37 cellular contexts compared by ENCODE assay signal in genomic region chr20:61551401-61551800, GRCh38.
"Had no signal": no experiment of that assay in that cellular context is flagged by ENCODE, and none has a peak within 500 bp of the region (broad histone marks: within the 10 kb centered on the region; RNA-seq: fewer than 3 reads in every experiment).

No MANE protein-coding gene starts in this region.

- H3K27ac ChIP-seq: adrenal gland, body of pancreas, brain microvascular endothelial cell, breast epithelium, WERI-Rb-1 had no signal

- H3K9me3 ChIP-seq: adrenal gland had no signal

- DNase-seq: activated CD4-positive, alpha-beta memory T cell treated with anti-CD3 and anti-CD28 coated beads for 36 hours; activated CD4-positive, alpha-beta T cell treated with anti-CD3 and anti-CD28 coated beads for 1 hour; activated CD4-positive, alpha-beta T cell treated with anti-CD3 and anti-CD28 coated beads for 36 hours; activated CD4-positive, alpha-beta T cell treated with anti-CD3 and anti-CD28 coated beads for 48 hours; activated CD4-positive, alpha-beta T cell treated with anti-CD3 and anti-CD28 coated beads, Interleukin-2, amount 10 ng/mL, durations not matched to agents 7 days and 5 days; activated CD4-positive, CD25-positive, alpha-beta regulatory T cell; activated CD8-positive, alpha-beta memory T cell treated with anti-CD3 and anti-CD28 coated beads, Interleukin-2, amount 50 U/mL, for 4 hours; activated CD8-positive, alpha-beta T cell treated with anti-CD3 and anti-CD28 coated beads for 36 hours; activated effector memory CD4-positive, alpha-beta T cell treated with anti-CD3 and anti-CD28 coated beads, Interleukin-2, amount 50 U/mL, for 16 hours; activated gamma-delta T cell treated with Interleukin-2 at 50 U/mL for 16 hours; activated naive CD4-positive, alpha-beta T cell; activated naive CD4-positive, alpha-beta T cell treated with anti-CD3 and anti-CD28 coated beads for 36 hours; activated naive CD4-positive, alpha-beta T cell treated with anti-CD3 and anti-CD28 coated beads, Interleukin-2, amount 50 U/mL, for 16 hours; activated naive CD8-positive, alpha-beta T cell treated with anti-CD3 and anti-CD28 coated beads for 36 hours; activated T-cell treated with anti-CD3 and anti-CD28 coated beads for 4 hours; activated T-cell treated with anti-CD3 and anti-CD28 coated beads, Interleukin-2, amount 50 U/mL, for 1 hour; activated T-cell treated with anti-CD3 and anti-CD28 coated beads, Interleukin-2, amount 50 U/mL, for 4 hours; activated T-cell treated with anti-CD3 and anti-CD28 coated beads, Interleukin-2, amount 50 U/mL, for 72 hours; adrenal gland; amniotic stem cell; aorta; body of pancreas; brain microvascular endothelial cell; central memory CD4-positive, alpha-beta T cell; T-helper 1 cell; T-helper 2 cell; T-helper 9 cell; WERI-Rb-1 had no signal

- H3K9me3 Mint-ChIP-seq: activated naive CD8-positive, alpha-beta T cell treated with anti-CD3 and anti-CD28 coated beads for 36 hours had no signal

- H3K4me3 ChIP-seq: adrenal gland, body of pancreas, breast epithelium had no signal

- H3K36me3 Mint-ChIP-seq: activated CD4-positive, alpha-beta memory T cell treated with anti-CD3 and anti-CD28 coated beads for 36 hours; activated naive CD8-positive, alpha-beta T cell treated with anti-CD3 and anti-CD28 coated beads for 36 hours had no signal

- H3K4me1 ChIP-seq: adrenal gland, body of pancreas, breast epithelium had no signal

- FAIRE-seq: astrocyte had no signal

- H3K36me3 ChIP-seq: adrenal gland, brain microvascular endothelial cell, breast epithelium, WERI-Rb-1 had no signal

- H3K27ac Mint-ChIP-seq: activated CD4-positive, alpha-beta memory T cell treated with anti-CD3 and anti-CD28 coated beads for 36 hours; activated CD4-positive, alpha-beta T cell treated with anti-CD3 and anti-CD28 coated beads for 36 hours; activated CD4-positive, alpha-beta T cell treated with anti-CD3 and anti-CD28 coated beads, Interleukin-2, amount 10 ng/mL, durations not matched to agents 7 days and 5 days; activated CD8-positive, alpha-beta T cell treated with anti-CD3 and anti-CD28 coated beads for 36 hours; activated naive CD4-positive, alpha-beta T cell treated with anti-CD3 and anti-CD28 coated beads for 36 hours; activated naive CD4-positive, alpha-beta T cell treated with anti-CD3 and anti-CD28 coated beads, Interleukin-2, amount 50 U/mL, for 72 hours; activated naive CD8-positive, alpha-beta T cell treated with anti-CD3 and anti-CD28 coated beads for 36 hours; activated T-cell treated with anti-CD3 and anti-CD28 coated beads, Interleukin-2, amount 50 U/mL, for 72 hours; activated T-helper 1 cell treated with anti-CD3 and anti-CD28 coated beads, Interleukin-12 subunit alpha, Interleukin-12 subunit beta, Interleukin-2, Interleukin-4 antibody, amounts not matched to agents 30 ng/mL and 10 ng/mL and 1 ng/mL, durations not matched to agents 14 hours and 24 hours and 36 hours; activated T-helper 17 cell treated with anti-CD3 and anti-CD28 coated beads, Interleukin-2, amount 50 U/mL, for 72 hours; T-helper 1 cell treated with Interleukin-12 subunit alpha and Interleukin-12 subunit beta and Interleukin-4 antibody, amounts not matched to agents 30 μg/mL and 1 μg/mL, for 36 hours; T-helper 2 cell treated with Interferon-gamma antibody and Interleukin-4, amounts not matched to agents 5 μg/mL and 100 μg/mL, for 36 hours; WTC11 had no signal

- H3K4me1 Mint-ChIP-seq: activated CD4-positive, alpha-beta T cell treated with anti-CD3 and anti-CD28 coated beads for 36 hours; activated CD4-positive, alpha-beta T cell treated with anti-CD3 and anti-CD28 coated beads, Interleukin-2, amount 10 ng/mL, durations not matched to agents 7 days and 5 days; activated naive CD8-positive, alpha-beta T cell treated with anti-CD3 and anti-CD28 coated beads for 36 hours; activated T-helper 17 cell treated with anti-CD3 and anti-CD28 coated beads, Interleukin-2, amount 50 U/mL, for 72 hours; WTC11 had no signal

- H3K27me3 Mint-ChIP-seq: activated CD4-positive, alpha-beta T cell treated with anti-CD3 and anti-CD28 coated beads, Interleukin-2, amount 10 ng/mL, durations not matched to agents 7 days and 5 days; activated CD8-positive, alpha-beta T cell treated with anti-CD3 and anti-CD28 coated beads for 36 hours had no signal

- H3K4me3 Mint-ChIP-seq: activated CD4-positive, alpha-beta memory T cell treated with anti-CD3 and anti-CD28 coated beads for 36 hours; activated CD4-positive, alpha-beta T cell treated with anti-CD3 and anti-CD28 coated beads for 36 hours; activated CD4-positive, alpha-beta T cell treated with anti-CD3 and anti-CD28 coated beads, Interleukin-2, amount 10 ng/mL, durations not matched to agents 7 days and 5 days; activated CD8-positive, alpha-beta T cell treated with anti-CD3 and anti-CD28 coated beads for 36 hours; activated naive CD4-positive, alpha-beta T cell treated with anti-CD3 and anti-CD28 coated beads for 36 hours; activated naive CD8-positive, alpha-beta T cell treated with anti-CD3 and anti-CD28 coated beads for 36 hours; activated T-cell treated with anti-CD3 and anti-CD28 coated beads, Interleukin-2, amount 50 U/mL, for 4 hours; activated T-cell treated with anti-CD3 and anti-CD28 coated beads, Interleukin-2, amount 50 U/mL, for 72 hours; activated T-helper 1 cell treated with anti-CD3 and anti-CD28 coated beads, Interleukin-12 subunit alpha, Interleukin-12 subunit beta, Interleukin-2, Interleukin-4 antibody, amounts not matched to agents 30 ng/mL and 10 ng/mL and 1 ng/mL, durations not matched to agents 14 hours and 24 hours and 36 hours; activated T-helper 17 cell treated with anti-CD3 and anti-CD28 coated beads, Interleukin-2, amount 50 U/mL, for 72 hours; T-helper 1 cell treated with Interleukin-12 subunit alpha and Interleukin-12 subunit beta and Interleukin-4 antibody, amounts not matched to agents 30 μg/mL and 1 μg/mL, for 36 hours; T-helper 2 cell treated with Interferon-gamma antibody and Interleukin-4, amounts not matched to agents 5 μg/mL and 100 μg/mL, for 36 hours; WTC11 had no signal

- H3K27me3 ChIP-seq: adrenal gland, body of pancreas, brain microvascular endothelial cell had no signal

- ATAC-seq: activated CD4-positive, alpha-beta T cell treated with anti-CD3 and anti-CD28 coated beads for 36 hours; activated CD4-positive, CD25-positive, alpha-beta regulatory T cell treated with anti-CD3 and anti-CD28 coated beads, Interleukin-2, amount 50 U/mL, for 24 hours; activated CD8-positive, alpha-beta T cell treated with anti-CD3 and anti-CD28 coated beads for 36 hours; activated naive CD4-positive, alpha-beta T cell treated with anti-CD3 and anti-CD28 coated beads, Interleukin-2, amount 50 U/mL, for 72 hours; activated T-cell treated with anti-CD3 and anti-CD28 coated beads, Interleukin-2, amount 50 U/mL, for 4 hours; activated T-cell treated with anti-CD3 and anti-CD28 coated beads, Interleukin-2, amount 50 U/mL, for 72 hours; activated T-helper 17 cell treated with anti-CD3 and anti-CD28 coated beads, Interleukin-2, amount 50 U/mL, for 72 hours; body of pancreas; WTC11 had no signal
